In genomic region chr5:149387982-149388381, GRCh38 we compare ENCODE assay signal across 2 cellular contexts.
TF ChIP-seq lines count a peak whose summit lies in the region.

No MANE protein-coding gene starts in this region.

TF ChIP-seq in SK-N-SH, 30 proteins besides CTCF, POLR2A, EP300 and RAD21 (continued from another document):
- TF ChIP-seq TAF1 (IDR thresholded peaks at IDR 0.05; ENCODE audit: borderline replicate concordance, low read depth, low read length) (no peak), MAX (IDR thresholded peaks at IDR 0.05; ENCODE audit: low read depth) (no peak), MXI1 (IDR thresholded peaks at IDR 0.05; ENCODE audit: low read depth, low read length) (no peak), TEAD4 (IDR thresholded peaks at IDR 0.05; ENCODE audit: borderline replicate concordance, insufficient read depth) (no peak), FOSL2 (IDR thresholded peaks at IDR 0.05; ENCODE audit: borderline replicate concordance, low read depth) (no peak), SMC3 (IDR thresholded peaks at IDR 0.05; ENCODE audit: low read depth, low read length) (no peak), TCF12 (IDR thresholded peaks at IDR 0.05) (no peak), PBX3 (IDR thresholded peaks at IDR 0.05) (no peak), RFX5 (IDR thresholded peaks at IDR 0.05; ENCODE audit: low read length) (no peak), GATA2 (CRISPR knock-in tag; IDR thresholded peaks at IDR 0.05) (no peak), SIN3A (IDR thresholded peaks at IDR 0.05; ENCODE audit: borderline replicate concordance, low read depth, low read length) (no peak), IRF3 (IDR thresholded peaks at IDR 0.05; ENCODE audit: low read depth, low read length) (no peak)

TF ChIP-seq in SK-N-SH treated with all-trans-retinoic acid at 6 μM for 48 hours, 23 proteins besides CTCF, POLR2A, EP300 and RAD21 (continued from another document):
- TF ChIP-seq PATZ1 (CRISPR knock-in tag; IDR thresholded peaks at IDR 0.05; ENCODE audit: borderline replicate concordance) = no peak
- no peak for TF ChIP-seq ISL1 (CRISPR knock-in tag; IDR thresholded peaks at IDR 0.05)
- TF ChIP-seq TCF4 (CRISPR knock-in tag; IDR thresholded peaks at IDR 0.05; ENCODE audit: borderline replicate concordance) = no peak
- TF ChIP-seq ZNF70 (CRISPR knock-in tag; IDR thresholded peaks at IDR 0.05) = no peak
- no peak for TF ChIP-seq OSR1 (CRISPR knock-in tag; IDR thresholded peaks at IDR 0.05)
- TF ChIP-seq ARNTL (CRISPR knock-in tag; IDR thresholded peaks at IDR 0.05; ENCODE audit: borderline replicate concordance, low read depth) = no peak
- TF ChIP-seq ZNF565 (CRISPR knock-in tag; conservative IDR thresholded peaks at IDR 0.05; ENCODE audit: low read depth) = no peak
- TF ChIP-seq CSRNP3 (CRISPR knock-in tag; IDR thresholded peaks at IDR 0.05) = no peak
- no peak for TF ChIP-seq SNAI2 (CRISPR knock-in tag; IDR thresholded peaks at IDR 0.05)
- no peak for TF ChIP-seq GLIS3 (CRISPR knock-in tag; IDR thresholded peaks at IDR 0.05)
- TF ChIP-seq ESRRG (CRISPR knock-in tag; IDR thresholded peaks at IDR 0.05) = no peak
- no peak for TF ChIP-seq ZNF8 (CRISPR knock-in tag; IDR thresholded peaks at IDR 0.05)
- TF ChIP-seq ZFP3 (CRISPR knock-in tag; IDR thresholded peaks at IDR 0.05) = no peak
- TF ChIP-seq CREB5 (CRISPR knock-in tag; IDR thresholded peaks at IDR 0.05; ENCODE audit: low read depth) = no peak
- TF ChIP-seq TOX (CRISPR knock-in tag; IDR thresholded peaks at IDR 0.05; ENCODE audit: borderline replicate concordance) = no peak
- TF ChIP-seq POU6F1 (CRISPR knock-in tag; IDR thresholded peaks at IDR 0.05; ENCODE audit: borderline replicate concordance, low read depth) = no peak
